Comparison of ENCODE assay signal across 8 cellular contexts in genomic region chr18:59358611-59359575, GRCh38. TPM values are rescaled to one million over a fixed set of nuclear protein-coding genes. Genes with fewer than 3 reads are reported as not detected.
DNase-seq lines count a peak whose midpoint lies in the region; ATAC-seq and TF ChIP-seq lines count a peak whose summit lies in the region.

Gene LMAN1 (minus strand): TSS chr18:59359265. CDS start chr18:59359244, 21 bp downstream.

- H3K9me3 Mint-ChIP-seq in CD14-positive monocyte = no peaks in the 10 kb centered on the region

- peak; percentile 60 for DNase-seq in CD14-positive monocyte (ENCODE audit: low spot score)
- peak; percentile 97 for DNase-seq in NCI-H748 (lab: John Stamatoyannopoulos, UW; ENCODE audit: unreplicated experiment)
- peak; percentile 85 for DNase-seq in activated CD4-positive, alpha-beta T cell treated with anti-CD3 and anti-CD28 coated beads, Interleukin-2, amount 50 U/mL, for 1 hour
- peak; percentile 40 for DNase-seq in cortex of kidney (lab: John Stamatoyannopoulos, UW)
- peak; percentile 98 for DNase-seq in left kidney (ENCODE audit: low read depth, low spot score)
- peak; percentile 94 for DNase-seq in stimulated activated CD4-positive, alpha-beta T cell treated with anti-CD3 and anti-CD28 coated beads, Interleukin-1b, Interleukin-23, amount 100 ng/mL, for 48 hours

- H3K36me3 Mint-ChIP-seq in CD14-positive monocyte = peaks cover 9% of the 10 kb centered on the region in 2 donors

- peaks cover 25% of the 10 kb centered on the region for H3K4me1 Mint-ChIP-seq in CD14-positive monocyte

- TF ChIP-seq CTCF in CD14-positive monocyte (IDR thresholded peaks at IDR 0.05) = no peak

- intact Hi-C loops in CD14-positive monocyte (cut with micrococcal nuclease) = no loop called here

- H3K4me3 Mint-ChIP-seq in CD14-positive monocyte = peak within 1 kb of the TSS; percentile 94 to 96

- ATAC-seq in GM19395 (IDR thresholded peaks at IDR 0.05; ENCODE audit: unreplicated experiment) (peak; percentile 91), HG03558 (IDR thresholded peaks at IDR 0.05; ENCODE audit: extremely low read depth, unreplicated experiment) (peak; percentile 77)

- H3K27ac Mint-ChIP-seq in CD14-positive monocyte = peak within 1 kb of the TSS in 6 of 7 donors; percentile 48 to 84 (median 72)

- peaks cover 2 to 8% (median 6%) of the 10 kb centered on the region in 3 donors for H3K27me3 Mint-ChIP-seq in CD14-positive monocyte (ENCODE audit: low read depth in 3 of 3)

RNA-seq across cellular contexts. Expression of gene LMAN1, which starts in this region (rescaled TPM):
- 10 to 100 TPM in 1 of 2 donors, 1 to 10 TPM in 1; 7.6 to 10.9 TPM for polyA plus RNA-seq in CD14-positive monocyte

Comparison
In these comparisons a context has a peak if more than half of its experiments do, and no peak if none do; other contexts are left out.
1. Peak in every context shown above with its lines: DNase-seq and ATAC-seq.
2. DNase-seq: peak in every context shown above with its lines; median percentile 98 in left kidney; 97 in NCI-H748; 94 in stimulated activated CD4-positive, alpha-beta T cell treated with anti-CD3 and anti-CD28 coated beads, Interleukin-1b, Interleukin-23, amount 100 ng/mL, for 48 hours; 85 in activated CD4-positive, alpha-beta T cell treated with anti-CD3 and anti-CD28 coated beads, Interleukin-2, amount 50 U/mL, for 1 hour; 60 in CD14-positive monocyte; 40 in cortex of kidney.